In the genomic region with DNA sequence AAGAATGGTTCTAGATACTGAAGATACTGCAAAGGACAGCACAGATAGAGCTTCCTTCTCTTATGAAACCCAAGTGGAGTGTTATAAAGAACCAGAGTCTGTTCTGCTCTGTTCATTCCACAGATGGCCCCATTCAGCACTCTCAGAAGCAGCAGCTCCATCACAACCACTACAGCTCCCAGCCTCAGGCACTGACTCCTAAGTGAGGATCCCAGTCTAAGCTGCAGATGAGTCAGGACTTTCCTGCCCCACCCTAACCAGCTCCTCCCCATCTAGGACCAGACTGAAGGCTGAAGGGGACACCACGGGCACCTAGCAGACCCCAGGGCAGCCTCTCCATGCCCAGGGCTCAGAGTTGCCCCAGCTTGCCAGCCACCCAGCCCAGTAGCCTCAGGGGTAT, we compare ENCODE assay signal across 1 cellular context.
TF ChIP-seq lines count a peak whose summit lies in the region.

No MANE protein-coding gene starts in this region.

TF ChIP-seq in HCT116, 20 proteins besides CTCF, POLR2A, EP300 and RAD21 (continued from another document):
- no peak for TF ChIP-seq REST (IDR thresholded peaks at IDR 0.05; ENCODE audit: low read depth)
- no peak for TF ChIP-seq ELF1 (IDR thresholded peaks at IDR 0.05; ENCODE audit: borderline replicate concordance, low read depth)
- TF ChIP-seq, protein P1, sequence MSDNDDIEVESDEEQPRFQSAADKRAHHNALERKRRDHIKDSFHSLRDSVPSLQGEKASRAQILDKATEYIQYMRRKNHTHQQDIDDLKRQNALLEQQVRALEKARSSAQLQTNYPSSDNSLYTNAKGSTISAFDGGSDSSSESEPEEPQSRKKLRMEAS (IDR thresholded peaks at IDR 0.05), result no peak
- no peak for TF ChIP-seq ZFX (IDR thresholded peaks at IDR 0.05)
- no peak for TF ChIP-seq FOSL1 (IDR thresholded peaks at IDR 0.05; ENCODE audit: low read depth)
- no peak for TF ChIP-seq EZH2phosphoT487 (IDR thresholded peaks at IDR 0.05; ENCODE audit: borderline replicate concordance)
- no peak for TF ChIP-seq SIN3A (IDR thresholded peaks at IDR 0.05; ENCODE audit: low read depth)
- TF ChIP-seq JUND (IDR thresholded peaks at IDR 0.05), result no peak
- TF ChIP-seq ZBTB33 (IDR thresholded peaks at IDR 0.05; ENCODE audit: extremely low read depth, insufficient replicate concordance, low read length), result no peak
- no peak for TF ChIP-seq ATF3 (IDR thresholded peaks at IDR 0.05)
- no peak for TF ChIP-seq EGR1 (IDR thresholded peaks at IDR 0.05; ENCODE audit: low read depth)
- TF ChIP-seq SRF (IDR thresholded peaks at IDR 0.05; ENCODE audit: low read depth), result no peak
- no peak for TF ChIP-seq CBX3 (IDR thresholded peaks at IDR 0.05; ENCODE audit: low read depth)
